Comparison of ENCODE assay signal across 21 cellular contexts in genomic region chr6:43884660-43885022, GRCh38.
A peak's percentile ranks its signal among the peaks of the same experiment; 100 is the strongest.
DNase-seq lines count a peak whose midpoint lies in the region; ATAC-seq, FAIRE-seq and TF ChIP-seq lines count a peak whose summit lies in the region.
"Had no signal": no experiment of that assay in that cellular context is flagged by ENCODE, and none has a peak within 500 bp of the region (broad histone marks: within the 10 kb centered on the region; RNA-seq: fewer than 3 reads in every experiment).

No MANE protein-coding gene starts in this region.

- H3K27ac ChIP-seq in right lobe of liver = no peak overlapping the region
- H3K27ac ChIP-seq in HepG2 (ENCODE audit: extremely low read length, insufficient read depth, low read length) = no peak overlapping the region
- peak overlapping the region; percentile 49 for H3K27ac ChIP-seq in OCI-LY7 (ENCODE audit: low read depth, low read length, poor library complexity, severe bottlenecking)
- H3K27ac ChIP-seq: gastrocnemius medialis, prostate gland, vagina had no signal

- no peak for TF ChIP-seq CTCF in right lobe of liver (IDR thresholded peaks at IDR 0.05)
- TF ChIP-seq CTCF in HepG2 (CRISPR knock-in tag; IDR thresholded peaks at IDR 0.05) = no peak
- no peak for TF ChIP-seq CTCF in OCI-LY7 (conservative IDR thresholded peaks at IDR 0.05; ENCODE audit: low read length)
- no peak for TF ChIP-seq CTCF in foreskin fibroblast (IDR thresholded peaks at IDR 0.05; ENCODE audit: low read depth, low read length)

- no peaks in the 10 kb centered on the region for H3K9me2 ChIP-seq in OCI-LY7 (ENCODE audit: insufficient read depth, low read length)

- no peaks in the 10 kb centered on the region for H3K27me3 ChIP-seq in right lobe of liver
- H3K27me3 ChIP-seq in HepG2 (ENCODE audit: control insufficient read depth in 1 of 2, insufficient read depth in 2 of 2, low read length in 2 of 2) = peaks cover 5 to 7% of the 10 kb centered on the region in 2 experiments; a peak in 4 of 5 replicates
- H3K27me3 ChIP-seq: gastrocnemius medialis, vagina had no signal

- H2AFZ ChIP-seq in HepG2 (ENCODE audit: low read length) = no peak overlapping the region
- no peak overlapping the region for H2AFZ ChIP-seq in OCI-LY7 (ENCODE audit: low read length)

- CTCF ChIA-PET in HepG2 (lab: Yijun Ruan, JAX; ENCODE audit: low intra/inter-chr PET ratio, low total read pairs) (no interaction called here), OCI-LY7 (lab: Charles Lee; ENCODE audit: unreplicated experiment) (interaction anchor here (1.3 kb wide), 1 partner anchor 9 kb away, joined by 3 read pairs; no protein-coding TSS in a partner anchor)

- intact Hi-C loops in right lobe of liver (cut with DNase I) (no loop called here), HepG2 (cut with micrococcal nuclease; ENCODE audit: unreplicated experiment) (loop anchor here (5.0 kb wide), 1 partner anchor 692 kb away; no protein-coding TSS in a partner anchor), OCI-LY7 (cut with micrococcal nuclease; ENCODE audit: unreplicated experiment) (no loop called here), left ventricle myocardium superior (cut with micrococcal nuclease) (loop anchor here (10.0 kb wide), 1 partner anchor 740 kb away; no protein-coding TSS in a partner anchor)

- TF ChIP-seq RAD21 in HepG2 (CRISPR knock-in tag; IDR thresholded peaks at IDR 0.05) = no peak

- POLR2A ChIA-PET in HepG2 (lab: Yijun Ruan, JAX) (no interaction called here), OCI-LY7 (lab: Charles Lee) (no interaction called here)

- no peaks in the 10 kb centered on the region for H3K36me3 ChIP-seq in right lobe of liver
- H3K36me3 ChIP-seq in HepG2 (replicated peaks in 1 of 2; ENCODE audit: control insufficient read depth in 1 of 2, insufficient read depth in 2 of 2, low read length in 2 of 2) = no peaks in the 10 kb centered on the region
- H3K36me3 ChIP-seq in OCI-LY7 (ENCODE audit: insufficient read depth, low read length) = no peaks in the 10 kb centered on the region
- H3K36me3 ChIP-seq: gastrocnemius medialis, prostate gland, vagina had no signal

- FAIRE-seq in HepG2 (lab: Jason Lieb, UNC) = no peak

- no TSS peak for BruUV-seq in HepG2 (replicated peaks; lab: Mats Ljungman, UMichigan)
- BruUV-seq in OCI-LY7 (replicated peaks; lab: Mats Ljungman, UMichigan) = no TSS peak

- H3K9me3 ChIP-seq in right lobe of liver (no peaks in the 10 kb centered on the region), HepG2 (ENCODE audit: low read length) (no peaks in the 10 kb centered on the region), OCI-LY7 (ENCODE audit: low read length) (no peaks in the 10 kb centered on the region)
- H3K9me3 ChIP-seq: gastrocnemius medialis, prostate gland, vagina had no signal

- DNase-seq in right lobe of liver (no peak), HepG2 (ENCODE audit: low spot score) (no peak), OCI-LY7 (ENCODE audit: low spot score) (no peak), left ventricle myocardium superior (no peak), foreskin fibroblast (no peak), OCI-M1 (lab: John Stamatoyannopoulos, UW) (no peak), glomerular visceral epithelial cell (ENCODE audit: extremely low spot score) (no peak)
- DNase-seq: activated CD4-positive, alpha-beta T cell treated with anti-CD3 and anti-CD28 coated beads, Interleukin-2, amount 50 U/mL, for 1 hour; activated CD8-positive, alpha-beta memory T cell treated with anti-CD3 and anti-CD28 coated beads, Interleukin-2, amount 50 U/mL, for 48 hours; activated gamma-delta T cell treated with Interleukin-2 at 50 U/mL for 16 hours; CD8-positive, alpha-beta T cell; central memory CD4-positive, alpha-beta T cell; DMS53; gastrocnemius medialis; midbrain; NCI-H1436; stimulated activated CD4-positive, alpha-beta T cell treated with anti-CD3 and anti-CD28 coated beads, Interleukin-12 subunit alpha, Interleukin-12 subunit beta, amount 100 ng/mL, for 4 hours had no signal

- in situ Hi-C loops in HepG2 (cut with HindIII; ENCODE audit: extremely low pct_ligation_motif_present, low pct_unique_long_range_greater_than_20kb) = no loop called here

- TF ChIP-seq EP300 in HepG2 (IDR thresholded peaks at IDR 0.05; ENCODE audit: low read depth in 2 of 2, low read length in 2 of 2) (no peak), HepG2 (CRISPR knock-in tag; IDR thresholded peaks at IDR 0.05; ENCODE audit: borderline replicate concordance) (no peak)

- ATAC-seq in right lobe of liver (peak in 3 of 4 donors; percentile 8 to 48 (median 38)), HepG2 (no peak), left ventricle myocardium superior (peak; percentile 43), HG02981 (IDR thresholded peaks at IDR 0.05; ENCODE audit: unreplicated experiment) (no peak)
- ATAC-seq: CD8-positive, alpha-beta T cell; gastrocnemius medialis; Panc1 had no signal

- TF ChIP-seq POLR2A in right lobe of liver (IDR thresholded peaks at IDR 0.05) (no peak), HepG2 (IDR thresholded peaks at IDR 0.05; ENCODE audit: insufficient read depth in 1 of 2, low read depth in 2 of 2, low read length in 2 of 2) (no peak)

- H3K4me3 ChIP-seq in right lobe of liver (no peak overlapping the region), HepG2 (replicated peaks in 1 of 3; ENCODE audit: insufficient read depth in 1 of 3, low read depth in 2 of 3, low read length in 3 of 3) (no peak overlapping the region), OCI-LY7 (ENCODE audit: low read depth, low read length, poor library complexity, severe bottlenecking) (no peak overlapping the region), foreskin fibroblast (ENCODE audit: low read depth in 1 of 2, low read length in 2 of 2) (no peak overlapping the region)
- H3K4me3 ChIP-seq: gastrocnemius medialis, prostate gland, vagina had no signal

- H4K20me1 ChIP-seq in HepG2 (ENCODE audit: insufficient read depth, low read length) = no peaks in the 10 kb centered on the region
- H4K20me1 ChIP-seq in OCI-LY7 (ENCODE audit: insufficient read depth, low read length) = no peaks in the 10 kb centered on the region

- no peak overlapping the region for H3K4me2 ChIP-seq in HepG2 (ENCODE audit: low read depth, low read length)
- peak overlapping the region; percentile 27; the same call in 1 of the 2 replicates for H3K4me2 ChIP-seq in OCI-LY7 (ENCODE audit: low read length)

- WGBS in right lobe of liver (ENCODE audit: insufficient coverage, low coverage, low lambda C conversion rate, missing lambda C conversion rate) = 43% methylated on average over 2 of the region's 5 CpGs
- WGBS in HepG2 (ENCODE audit: low lambda C conversion rate) = 21% methylated on average over 5 of the region's 5 CpGs

- no peak overlapping the region for H3K9ac ChIP-seq in HepG2 (ENCODE audit: insufficient read depth, low read depth, low read length)

- H3K79me2 ChIP-seq in HepG2 (ENCODE audit: insufficient read depth, low read length) = no peaks in the 10 kb centered on the region
- no peaks in the 10 kb centered on the region for H3K79me2 ChIP-seq in OCI-LY7 (ENCODE audit: insufficient read depth, low read depth, low read length)

- H3K4me1 ChIP-seq in right lobe of liver (peaks cover 0 to 19% (median 8%) of the 10 kb centered on the region in 4 donors), HepG2 (ENCODE audit: insufficient read depth, low read length) (peaks cover 37% of the 10 kb centered on the region), OCI-LY7 (ENCODE audit: insufficient read depth, low read length, poor library complexity, severe bottlenecking) (peaks cover 18% of the 10 kb centered on the region)
- H3K4me1 ChIP-seq: prostate gland had no signal

TF ChIP-seq in HepG2, 621 proteins besides CTCF, POLR2A, EP300 and RAD21 (continues in another document):
- no peak for TF ChIP-seq MAZ (IDR thresholded peaks at IDR 0.05; ENCODE audit: borderline replicate concordance, low read depth, low read length)
- TF ChIP-seq MAZ (CRISPR knock-in tag; IDR thresholded peaks at IDR 0.05; ENCODE audit: low read depth) = no peak
- TF ChIP-seq ZNF329 (CRISPR knock-in tag; IDR thresholded peaks at IDR 0.05; ENCODE audit: low read depth) = no peak
- no peak for TF ChIP-seq GATAD2A (CRISPR knock-in tag; IDR thresholded peaks at IDR 0.05)
- TF ChIP-seq ERF (CRISPR knock-in tag; IDR thresholded peaks at IDR 0.05) = no peak
- TF ChIP-seq RELA (CRISPR knock-in tag; IDR thresholded peaks at IDR 0.05) = no peak
- TF ChIP-seq GABPB1 (CRISPR knock-in tag; IDR thresholded peaks at IDR 0.05) = no peak
- no peak for TF ChIP-seq ZNF326 (CRISPR knock-in tag; IDR thresholded peaks at IDR 0.05; ENCODE audit: borderline replicate concordance)
- TF ChIP-seq RNF2 (conservative IDR thresholded peaks at IDR 0.05; ENCODE audit: low read depth) = no peak
- no peak for TF ChIP-seq ELF3 (CRISPR knock-in tag; IDR thresholded peaks at IDR 0.05)
- TF ChIP-seq NPAS2 (CRISPR knock-in tag; IDR thresholded peaks at IDR 0.05; ENCODE audit: borderline replicate concordance) = no peak
- no peak for TF ChIP-seq RBM22 (optimal IDR thresholded peaks at IDR 0.05; ENCODE audit: low read length)
- TF ChIP-seq ZNF18 (CRISPR knock-in tag; IDR thresholded peaks at IDR 0.05; ENCODE audit: insufficient replicate concordance) = no peak
- no peak for TF ChIP-seq ZNF775 (CRISPR knock-in tag; IDR thresholded peaks at IDR 0.05; ENCODE audit: borderline replicate concordance)
- no peak for TF ChIP-seq NR2F6 (IDR thresholded peaks at IDR 0.05)
- TF ChIP-seq NR2F6 (CRISPR knock-in tag; IDR thresholded peaks at IDR 0.05) = no peak
- no peak for TF ChIP-seq SMAD9 (CRISPR knock-in tag; IDR thresholded peaks at IDR 0.05)
- TF ChIP-seq BORCS8-MEF2B (CRISPR knock-in tag; IDR thresholded peaks at IDR 0.05) = no peak

Comparison
In these comparisons a context has a peak if more than half of its experiments do, and no peak if none do; other contexts are left out.
1. ATAC-seq: peak in right lobe of liver (3 of 4) and left ventricle myocardium superior (single experiment); none in HepG2 (single experiment) and HG02981 (single experiment).
2. intact Hi-C loops: an anchor here in HepG2 (5.0 kb wide) and left ventricle myocardium superior (10.0 kb wide); none called in right lobe of liver and OCI-LY7.